ENCODE assay signal across 8 cellular contexts in genomic region chr5:141412853-141413539, GRCh38. TPM values are rescaled to one million over a fixed set of nuclear protein-coding genes. Genes with fewer than 3 reads are reported as not detected.
DNase-seq lines count a peak whose midpoint lies in the region; ATAC-seq, FAIRE-seq and TF ChIP-seq lines count a peak whose summit lies in the region.

Gene PCDHGA10 (plus strand): TSS chr5:141412987. CDS start chr5:141413176, 189 bp downstream.

- peaks cover 22% of the 10 kb centered on the region for H3K9me3 Mint-ChIP-seq in activated naive CD4-positive, alpha-beta T cell treated with anti-CD3 and anti-CD28 coated beads, Interleukin-2, amount 10 ng/mL, durations not matched to agents 7 days and 5 days

- ATAC-seq in GM18861 (IDR thresholded peaks at IDR 0.05; ENCODE audit: unreplicated experiment), result peak; percentile 81
- ATAC-seq in HG03066 (IDR thresholded peaks at IDR 0.05; ENCODE audit: low read depth, unreplicated experiment), result peak; percentile 82
- ATAC-seq in pancreas, result peak; percentile 55 to 68 (median 68)

- peak within 1 kb of the TSS; percentile 74 for H3K27ac Mint-ChIP-seq in activated naive CD4-positive, alpha-beta T cell treated with anti-CD3 and anti-CD28 coated beads, Interleukin-2, amount 10 ng/mL, durations not matched to agents 7 days and 5 days

- H3K4me3 ChIP-seq in AG04450 (ENCODE audit: low read depth, low read length) (peak within 1 kb of the TSS; percentile 58), OCI-LY1 (ENCODE audit: low read depth, low read length, poor library complexity, severe bottlenecking) (peak within 1 kb of the TSS; percentile 78), pancreas (peak within 1 kb of the TSS in 1 of 4 donors; percentile 18)

- peak within 1 kb of the TSS; percentile 92 for H2AFZ ChIP-seq in OCI-LY1 (ENCODE audit: low read length)

- peak within 1 kb of the TSS; percentile 96 for H3K4me2 ChIP-seq in OCI-LY1 (ENCODE audit: low read length)

- H3K36me3 ChIP-seq in OCI-LY1 (ENCODE audit: insufficient read depth, low read length), result no peaks in the 10 kb centered on the region
- H3K36me3 ChIP-seq in pancreas, result no peaks in the 10 kb centered on the region

- DNase-seq in AG04450 (ENCODE audit: low read depth, low spot score) (no peak), glomerular visceral epithelial cell (ENCODE audit: extremely low spot score) (peak; percentile 59), pancreas (peak in 1 of 6 donors; percentile 46), cortex of kidney (lab: John Stamatoyannopoulos, UW) (no peak)
- peak; percentile 72 for DNase-seq in activated naive CD4-positive, alpha-beta T cell treated with anti-CD3 and anti-CD28 coated beads, Interleukin-2, amount 10 ng/mL, durations not matched to agents 7 days and 5 days

- peak within 1 kb of the TSS; percentile 79 for H3K9ac ChIP-seq in OCI-LY1 (ENCODE audit: low read length)

- no peaks in the 10 kb centered on the region for H3K79me2 ChIP-seq in OCI-LY1 (ENCODE audit: insufficient read depth, low read length)

- peaks cover 18% of the 10 kb centered on the region for H3K36me3 Mint-ChIP-seq in activated naive CD4-positive, alpha-beta T cell treated with anti-CD3 and anti-CD28 coated beads, Interleukin-2, amount 10 ng/mL, durations not matched to agents 7 days and 5 days

- TF ChIP-seq CTCF in AG04450 (IDR thresholded peaks at IDR 0.05; ENCODE audit: low read depth, low read length) (peak; percentile 77), OCI-LY1 (IDR thresholded peaks at IDR 0.05; ENCODE audit: low read length) (peak; percentile 89), pancreas (IDR thresholded peaks at IDR 0.05) (peak in 2 of 4 donors; percentile 13 to 17)

- peak within 1 kb of the TSS; percentile 78 for H3K4me3 Mint-ChIP-seq in activated naive CD4-positive, alpha-beta T cell treated with anti-CD3 and anti-CD28 coated beads, Interleukin-2, amount 10 ng/mL, durations not matched to agents 7 days and 5 days

- peaks cover 62% of the 10 kb centered on the region for H3K9me3 ChIP-seq in AG04450 (ENCODE audit: control insufficient read depth, insufficient read depth, low read length)
- 0 out of 2 replicates have a peak, but pooled peaks cover 5% of the 10 kb centered on the region for H3K9me3 ChIP-seq in OCI-LY1 (ENCODE audit: low read length)
- H3K9me3 ChIP-seq in pancreas, result peaks cover 0 to 23% (median 5%) of the 10 kb centered on the region in 4 donors

- H3F3A ChIP-seq in OCI-LY1 (ENCODE audit: insufficient read depth, low read length), result no peaks in the 10 kb centered on the region

- H3K27ac ChIP-seq in AG04450 (ENCODE audit: low read depth, low read length) (peak within 1 kb of the TSS; percentile 52), OCI-LY1 (ENCODE audit: low read depth, low read length, poor library complexity, severe bottlenecking) (no peak within 1 kb of the TSS), pancreas (no peak within 1 kb of the TSS)

- POLR2A ChIA-PET in AG04450 (lab: Yijun Ruan, JAX), result interaction anchor here (0.9 to 1.8 kb wide), 3 partner anchors 112 to 151 kb away, joined by 3 to 5 read pairs (median 4); no protein-coding TSS in a partner anchor

- no peaks in the 10 kb centered on the region for H3K9me2 ChIP-seq in OCI-LY1 (ENCODE audit: low read depth, low read length)

- 20 to 27% methylated on average over 31 of the region's 31 CpGs for WGBS in pancreas, 2 donors

- peaks cover 79% of the 10 kb centered on the region for H3K27me3 Mint-ChIP-seq in activated naive CD4-positive, alpha-beta T cell treated with anti-CD3 and anti-CD28 coated beads, Interleukin-2, amount 10 ng/mL, durations not matched to agents 7 days and 5 days

- H3K27me3 ChIP-seq in AG04450 (ENCODE audit: control insufficient read depth, insufficient read depth, low read length), result no peaks in the 10 kb centered on the region
- no peaks in the 10 kb centered on the region for H3K27me3 ChIP-seq in OCI-LY1 (ENCODE audit: insufficient read depth, low read length)
- H3K27me3 ChIP-seq in pancreas, result no peaks in the 10 kb centered on the region

- intact Hi-C loops in pancreas (cut with DNase I), result loop anchor here in 1 of 3 donors (10.0 kb wide), 1 partner anchor 112 kb away; no protein-coding TSS in a partner anchor

- CTCF ChIA-PET in AG04450 (lab: Charles Lee), result interaction anchor here (0.7 to 5.0 kb wide), 33 partner anchors 8 to 178 kb away, joined by 3 to 178 read pairs (median 4); partner anchors contain the start of genes PCDHGA1, PCDHGA11, PCDHGA12 and PCDHGA4
- CTCF ChIA-PET in activated naive CD4-positive, alpha-beta T cell treated with anti-CD3 and anti-CD28 coated beads, Interleukin-2, amount 10 ng/mL, durations not matched to agents 7 days and 5 days (lab: Charles Lee), result interaction anchor here (0.6 to 3.4 kb wide), 27 partner anchors 8 to 171 kb away, joined by 3 to 17 read pairs (median 4); partner anchors contain the start of genes PCDHGA11, PCDHGA9, PCDHGB5 and PCDHGC5

- H3K4me1 Mint-ChIP-seq in activated naive CD4-positive, alpha-beta T cell treated with anti-CD3 and anti-CD28 coated beads, Interleukin-2, amount 10 ng/mL, durations not matched to agents 7 days and 5 days, result peaks cover 21% of the 10 kb centered on the region

- H4K20me1 ChIP-seq in OCI-LY1 (ENCODE audit: insufficient read depth, low read length), result no peaks in the 10 kb centered on the region

- FAIRE-seq in pancreas (lab: Jason Lieb, UNC), result no peak

- H3K4me1 ChIP-seq in OCI-LY1 (ENCODE audit: insufficient read depth, low read length, severe bottlenecking) (peaks cover 6% of the 10 kb centered on the region), pancreas (no peaks in the 10 kb centered on the region)

RNA-seq across cellular contexts. Expression of gene PCDHGA10, which starts in this region (rescaled TPM):
- polyA plus RNA-seq in AG04450 (2011; rRNA removed), result 9.2 and 11.7 TPM in 2 replicates
- polyA minus RNA-seq in AG04450 (2011; rRNA and poly(A)+ RNA removed), result 24.5 and 24.9 TPM in 2 replicates
- 1 to 10 TPM; 1.2 to 3.1 (median 2.1) TPM for total RNA-seq in pancreas
- under 1 TPM; 0.26 to 0.95 TPM for polyA plus RNA-seq in pancreas

Comparison
In these comparisons a context has a peak if more than half of its experiments do, and no peak if none do; other contexts are left out.
1. DNase-seq: peak in activated naive CD4-positive, alpha-beta T cell treated with anti-CD3 and anti-CD28 coated beads, Interleukin-2, amount 10 ng/mL, durations not matched to agents 7 days and 5 days (single experiment) and glomerular visceral epithelial cell (single experiment); none in AG04450 (single experiment) and cortex of kidney (single experiment).
2. Peak in every context shown above with its lines, with median percentiles within 50 percentile points of each other: ATAC-seq.